Comparison of ENCODE assay signal across 15 cellular contexts in genomic region chr20:58102744-58103516, GRCh38.
A peak's percentile ranks its signal among the peaks of the same experiment; 100 is the strongest.
DNase-seq lines count a peak whose midpoint lies in the region; ATAC-seq and TF ChIP-seq lines count a peak whose summit lies in the region.
"Had no signal": no experiment of that assay in that cellular context is flagged by ENCODE, and none has a peak within 500 bp of the region (broad histone marks: within the 10 kb centered on the region; RNA-seq: fewer than 3 reads in every experiment).

No MANE protein-coding gene starts in this region.

- H4K20me1 ChIP-seq in GM23248 (ENCODE audit: insufficient read depth) = no peaks in the 10 kb centered on the region

- no peaks in the 10 kb centered on the region for H3K79me2 ChIP-seq in GM23248 (ENCODE audit: insufficient read depth)

- in situ Hi-C loops in GM23248 (cut with MboI) = no loop called here

- H3K4me1 ChIP-seq in GM23248 (ENCODE audit: insufficient read depth) = no peaks in the 10 kb centered on the region
- no peaks in the 10 kb centered on the region for H3K4me1 ChIP-seq in left ventricle myocardium inferior
- H3K4me1 ChIP-seq: psoas muscle had no signal

- intact Hi-C loops in left ventricle myocardium inferior (cut with micrococcal nuclease) = no loop called here

- H3K27me3 ChIP-seq in GM23248 (replicated peaks; ENCODE audit: insufficient read depth) (no peaks in the 10 kb centered on the region; the same call in 1 of the 2 replicates), left ventricle myocardium inferior (ENCODE audit: low read depth) (peaks cover 58% of the 10 kb centered on the region)
- H3K27me3 ChIP-seq: brain microvascular endothelial cell had no signal

- peaks cover 35% of the 10 kb centered on the region for H3K27me3 Mint-ChIP-seq in activated T-cell treated with anti-CD3 and anti-CD28 coated beads, Interleukin-2, amount 50 U/mL, for 4 hours (ENCODE audit: low read depth)

- no peaks in the 10 kb centered on the region for H3K4me1 Mint-ChIP-seq in activated T-cell treated with anti-CD3 and anti-CD28 coated beads, Interleukin-2, amount 50 U/mL, for 4 hours (ENCODE audit: low read depth)
- H3K4me1 Mint-ChIP-seq: activated CD4-positive, alpha-beta T cell treated with anti-CD3 and anti-CD28 coated beads, Interleukin-2, amount 10 ng/mL, durations not matched to agents 24 days and 14 days; mesothelial cell of epicardium had no signal

- H3K4me3 Mint-ChIP-seq in activated T-cell treated with anti-CD3 and anti-CD28 coated beads, Interleukin-2, amount 50 U/mL, for 4 hours = no peak overlapping the region
- H3K4me3 Mint-ChIP-seq: activated CD4-positive, alpha-beta T cell treated with anti-CD3 and anti-CD28 coated beads, Interleukin-2, amount 10 ng/mL, durations not matched to agents 24 days and 14 days; mesothelial cell of epicardium had no signal

- peak; percentile 87 to 89 for ATAC-seq in activated T-cell treated with anti-CD3 and anti-CD28 coated beads, Interleukin-2, amount 50 U/mL, for 4 hours
- ATAC-seq: psoas muscle had no signal

- DNase-seq in A172 (ENCODE audit: low spot score) (peak; percentile 95), GM23248 (peak; percentile 28), putamen (ENCODE audit: low spot score) (peak; percentile 7), GM20000 (ENCODE audit: low spot score) (no peak), NCI-H2029 treated with DMSO at 0.1 percent for 48 hours (lab: John Stamatoyannopoulos, UW) (no peak), superior temporal gyrus (ENCODE audit: extremely low spot score) (no peak), left ventricle myocardium inferior (no peak)
- DNase-seq in activated T-cell treated with anti-CD3 and anti-CD28 coated beads, Interleukin-2, amount 50 U/mL, for 4 hours = no peak
- DNase-seq: activated CD4-positive, alpha-beta T cell treated with anti-CD3 and anti-CD28 coated beads, Interleukin-2, amount 10 ng/mL, durations not matched to agents 24 days and 14 days; brain microvascular endothelial cell; erythroblast; psoas muscle had no signal

- no peaks in the 10 kb centered on the region for H3K9me3 Mint-ChIP-seq in activated T-cell treated with anti-CD3 and anti-CD28 coated beads, Interleukin-2, amount 50 U/mL, for 4 hours
- H3K9me3 Mint-ChIP-seq: activated CD4-positive, alpha-beta T cell treated with anti-CD3 and anti-CD28 coated beads, Interleukin-2, amount 10 ng/mL, durations not matched to agents 24 days and 14 days had no signal

- H3K9me3 ChIP-seq in GM23248 (ENCODE audit: low read depth) = no peaks in the 10 kb centered on the region
- H3K9me3 ChIP-seq in left ventricle myocardium inferior (replicated peaks) = no peaks in the 10 kb centered on the region
- H3K9me3 ChIP-seq: psoas muscle had no signal

- TF ChIP-seq CTCF in GM20000 (IDR thresholded peaks at IDR 0.05; ENCODE audit: extremely low read depth, missing control alignments) (no peak), left ventricle myocardium inferior (IDR thresholded peaks at IDR 0.05; ENCODE audit: borderline replicate concordance) (no peak)

- H3K9me2 ChIP-seq in GM23248 (ENCODE audit: insufficient read depth) = no peaks in the 10 kb centered on the region

- H3K27ac ChIP-seq in GM23248 (no peak overlapping the region), left ventricle myocardium inferior (replicated peaks) (no peak overlapping the region)
- H3K27ac ChIP-seq: brain microvascular endothelial cell, C4-2B, HL-60, psoas muscle had no signal

- no peak overlapping the region for H2AFZ ChIP-seq in GM23248

- H3K4me3 ChIP-seq in GM23248 (no peak overlapping the region), left ventricle myocardium inferior (no peak overlapping the region)
- H3K4me3 ChIP-seq: psoas muscle had no signal

- H3K36me3 ChIP-seq in GM23248 (ENCODE audit: low read depth) (no peaks in the 10 kb centered on the region), left ventricle myocardium inferior (no peaks in the 10 kb centered on the region)
- H3K36me3 ChIP-seq: brain microvascular endothelial cell had no signal

- no peak overlapping the region for H3K4me2 ChIP-seq in GM23248 (ENCODE audit: unreplicated experiment)

- H3F3A ChIP-seq in GM23248 (ENCODE audit: insufficient read depth) = 0 out of 2 replicates have a peak, but pooled peaks cover 6% of the 10 kb centered on the region

- WGBS in GM23248 (ENCODE audit: low coverage in 1 of 2, low lambda C conversion rate in 2 of 2, missing lambda C conversion rate in 2 of 2), 2 experiments = 66 to 69% methylated on average over 7 of the region's 7 CpGs

- H3K9ac ChIP-seq in GM23248 = no peak overlapping the region

- H3K36me3 Mint-ChIP-seq in activated T-cell treated with anti-CD3 and anti-CD28 coated beads, Interleukin-2, amount 50 U/mL, for 4 hours (ENCODE audit: insufficient read depth) = no peaks in the 10 kb centered on the region
- H3K36me3 Mint-ChIP-seq: mesothelial cell of epicardium had no signal

Comparison
In these comparisons a context has a peak if more than half of its experiments do, and no peak if none do; other contexts are left out.
1. DNase-seq: peak in A172 (single experiment), GM23248 (single experiment) and putamen (single experiment); none in activated T-cell treated with anti-CD3 and anti-CD28 coated beads, Interleukin-2, amount 50 U/mL, for 4 hours (single experiment), GM20000 (single experiment), NCI-H2029 treated with DMSO at 0.1 percent for 48 hours (single experiment), superior temporal gyrus (single experiment) and left ventricle myocardium inferior (single experiment).